Comparison of ENCODE assay signal across 24 cellular contexts in the genomic region with DNA sequence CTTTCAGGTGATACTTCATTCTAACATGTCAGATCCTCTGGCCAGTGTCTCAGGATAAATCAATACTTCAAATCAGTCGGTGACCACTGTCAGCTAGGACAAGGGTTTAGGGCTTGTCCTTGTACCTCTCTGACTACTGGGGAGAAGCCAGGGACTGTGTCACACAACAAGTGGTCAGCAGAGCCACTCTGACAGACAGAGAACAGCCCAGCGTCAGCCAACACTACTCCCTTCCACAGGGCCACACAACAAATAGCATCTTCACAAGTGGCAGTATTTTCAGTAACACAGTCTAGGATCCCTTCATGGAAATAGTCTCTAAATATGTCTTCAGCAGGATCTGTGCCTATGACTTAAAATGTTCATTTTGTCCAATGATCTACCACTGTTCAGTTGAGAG.
"Had no signal": no experiment of that assay in that cellular context is flagged by ENCODE, and none has a peak within 500 bp of the region (broad histone marks: within the 10 kb centered on the region; RNA-seq: fewer than 3 reads in every experiment).

No MANE protein-coding gene starts in this region.

- H3K9me3 ChIP-seq: breast epithelium, MG63 had no signal

- DNase-seq: activated CD4-positive, alpha-beta T cell treated with anti-CD3 and anti-CD28 coated beads for 36 hours; activated CD8-positive, alpha-beta memory T cell treated with anti-CD3 and anti-CD28 coated beads, Interleukin-2, amount 50 U/mL, for 4 hours; activated CD8-positive, alpha-beta T cell treated with anti-CD3 and anti-CD28 coated beads for 36 hours; activated gamma-delta T cell treated with Interleukin-2 at 50 U/mL for 16 hours; activated naive CD4-positive, alpha-beta T cell treated with anti-CD3 and anti-CD28 coated beads, Interleukin-2, amount 50 U/mL, for 16 hours; activated T-cell treated with anti-CD3 and anti-CD28 coated beads, Interleukin-2, amount 50 U/mL, for 72 hours; aorta; IMR-90; KG1; MG63; NCI-H1105; NCI-H1436; NCI-H1694 treated with DMSO at 0.1 percent for 48 hours; NCI-H2029 treated with DMSO at 0.1 percent for 48 hours; NCI-H345; NCI-H510A; NCI-H526 treated with DMSO at 0.1 percent for 48 hours; PC-3; SIG-M5; T-cell; T1000 had no signal

- ATAC-seq: activated CD4-positive, alpha-beta T cell treated with anti-CD3 and anti-CD28 coated beads for 36 hours; activated CD8-positive, alpha-beta T cell treated with anti-CD3 and anti-CD28 coated beads for 36 hours; activated T-cell treated with anti-CD3 and anti-CD28 coated beads, Interleukin-2, amount 50 U/mL, for 72 hours; PC-3; T-cell had no signal

- H3K4me3 ChIP-seq: breast epithelium, MG63 had no signal

- H3K27me3 ChIP-seq: breast epithelium, MG63 had no signal

- H3K4me3 Mint-ChIP-seq: activated CD4-positive, alpha-beta T cell treated with anti-CD3 and anti-CD28 coated beads for 36 hours; activated CD8-positive, alpha-beta T cell treated with anti-CD3 and anti-CD28 coated beads for 36 hours; activated T-cell treated with anti-CD3 and anti-CD28 coated beads, Interleukin-2, amount 50 U/mL, for 72 hours; central memory CD8-positive, alpha-beta T cell; T-cell had no signal

- H3K27me3 Mint-ChIP-seq: activated CD4-positive, alpha-beta T cell treated with anti-CD3 and anti-CD28 coated beads for 36 hours; activated CD8-positive, alpha-beta T cell treated with anti-CD3 and anti-CD28 coated beads for 36 hours; central memory CD8-positive, alpha-beta T cell; T-cell had no signal

- H3K27ac ChIP-seq: breast epithelium had no signal

- H3K27ac Mint-ChIP-seq: activated CD4-positive, alpha-beta T cell treated with anti-CD3 and anti-CD28 coated beads for 36 hours; activated CD8-positive, alpha-beta T cell treated with anti-CD3 and anti-CD28 coated beads for 36 hours; activated T-cell treated with anti-CD3 and anti-CD28 coated beads, Interleukin-2, amount 50 U/mL, for 72 hours; activated T-helper 2 cell treated with anti-CD3 and anti-CD28 coated beads, Interferon-gamma antibody, Interleukin-2, Interleukin-4, amounts not matched to agents 10 μg/mL and 5 μg/mL and 100 μg/mL, durations not matched to agents 14 hours and 24 hours and 36 hours; T-cell had no signal

- H3K4me1 ChIP-seq: breast epithelium had no signal

- H3K36me3 ChIP-seq: breast epithelium had no signal
